17 cellular contexts compared by ENCODE assay signal in the genomic region with DNA sequence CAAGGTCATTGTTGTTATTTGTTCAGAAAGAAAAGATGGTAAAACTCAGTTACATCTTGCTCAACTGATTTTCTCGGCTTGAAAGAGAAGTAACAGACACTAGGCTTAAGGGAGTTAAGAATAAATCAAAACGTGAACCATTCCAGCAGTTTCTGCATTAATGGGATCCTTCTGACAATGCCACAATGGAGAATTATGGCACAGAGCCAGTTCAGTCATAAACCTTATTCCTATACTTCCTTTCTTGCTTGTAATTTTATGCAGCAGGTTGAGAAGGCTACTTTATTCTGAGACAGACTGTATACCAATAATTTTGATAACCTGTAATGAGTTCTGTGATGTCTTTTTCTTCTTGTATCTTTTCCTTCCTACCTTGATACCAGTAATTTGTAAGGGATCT.
DNase-seq lines count a peak whose midpoint lies in the region; ATAC-seq, FAIRE-seq and TF ChIP-seq lines count a peak whose summit lies in the region.
"Had no signal": no experiment of that assay in that cellular context is flagged by ENCODE, and none has a peak within 500 bp of the region (broad histone marks: within the 10 kb centered on the region; RNA-seq: fewer than 3 reads in every experiment).

No MANE protein-coding gene starts in this region.

- H3K27me3 Mint-ChIP-seq in activated T-helper 17 cell treated with anti-CD3 and anti-CD28 coated beads, Interleukin-2, amount 50 U/mL, for 72 hours: peaks cover 36% of the 10 kb centered on the region

- peaks cover 6% of the 10 kb centered on the region; the same call in 1 of the 3 replicates for H3K4me1 ChIP-seq in A549
- no peaks in the 10 kb centered on the region for H3K4me1 ChIP-seq in mucosa of descending colon (ENCODE audit: low read depth)

- H3K27ac Mint-ChIP-seq in activated T-helper 17 cell treated with anti-CD3 and anti-CD28 coated beads, Interleukin-2, amount 50 U/mL, for 72 hours: no peak overlapping the region
- H3K27ac Mint-ChIP-seq: CD4-positive, alpha-beta T cell; H9 had no signal

- no peaks in the 10 kb centered on the region for H3K4me1 Mint-ChIP-seq in activated T-helper 17 cell treated with anti-CD3 and anti-CD28 coated beads, Interleukin-2, amount 50 U/mL, for 72 hours

- TF ChIP-seq EP300 in A549 (IDR thresholded peaks at IDR 0.05): no peak

- TF ChIP-seq RAD21 in A549 (conservative IDR thresholded peaks at IDR 0.05 in 1 of 2, IDR thresholded peaks at IDR 0.05 in 1 of 2): no peak

- peak; percentile 13 for FAIRE-seq in A549 (lab: Jason Lieb, UNC)
- FAIRE-seq: GM12878, GM19239, H1 had no signal

- intact Hi-C loops in mucosa of descending colon (cut with DNase I, micrococcal nuclease): no loop called here

- POLR2A ChIA-PET in A549 (lab: Yijun Ruan, JAX): no interaction called here

- no peak for ATAC-seq in A549
- ATAC-seq in mucosa of descending colon: peak; percentile 37
- ATAC-seq in activated T-helper 17 cell treated with anti-CD3 and anti-CD28 coated beads, Interleukin-2, amount 50 U/mL, for 72 hours (replicated peaks): no peak
- ATAC-seq in stimulated activated naive CD8-positive, alpha-beta T cell treated with anti-CD3 and anti-CD28 coated beads, Interleukin-15, Interleukin-2, amounts not matched to agents 100 U/mL and 50 U/mL, for 24 hours: no peak
- ATAC-seq: GM12878 had no signal

- no peaks in the 10 kb centered on the region for H3K36me3 ChIP-seq in mucosa of descending colon (ENCODE audit: low read depth)

- CTCF ChIA-PET in A549 (lab: Yijun Ruan, JAX): no interaction called here

- H3K4me3 ChIP-seq in A549 (no peak overlapping the region), mucosa of descending colon (no peak overlapping the region)
- H3K4me3 ChIP-seq: GM12878 had no signal

- 16% methylated on average over 2 of the region's 2 CpGs for WGBS in A549 (ENCODE audit: missing lambda C conversion rate)

- no peaks in the 10 kb centered on the region for H3K36me3 Mint-ChIP-seq in activated T-helper 17 cell treated with anti-CD3 and anti-CD28 coated beads, Interleukin-2, amount 50 U/mL, for 72 hours (ENCODE audit: low read depth)

- DNase-seq in A549 (ENCODE audit: low read depth in 1 of 2, low spot score in 1 of 2) (no peak), COR-L47 (lab: John Stamatoyannopoulos, UW) (peak; percentile 17), dermis blood vessel endothelial cell (peak; percentile 66), mucosa of descending colon (peak in 1 of 3 donors; percentile 54)
- no peak for DNase-seq in stimulated activated CD4-positive, alpha-beta T cell treated with anti-CD3 and anti-CD28 coated beads, Interleukin-15, amount 100 ng/mL, for 24 hours
- no peak for DNase-seq in stimulated activated naive CD8-positive, alpha-beta T cell treated with anti-CD3 and anti-CD28 coated beads, Interleukin-15, Interleukin-2, amounts not matched to agents 100 U/mL and 50 U/mL, for 24 hours
- DNase-seq: AML-193; CD4-positive, alpha-beta T cell; DMS53; DND-41; EL; H9 had no signal

- no peaks in the 10 kb centered on the region for H3K9me3 Mint-ChIP-seq in activated T-helper 17 cell treated with anti-CD3 and anti-CD28 coated beads, Interleukin-2, amount 50 U/mL, for 72 hours
- H3K9me3 Mint-ChIP-seq: CD4-positive, alpha-beta T cell; H9 had no signal

- TF ChIP-seq POLR2A in A549 (IDR thresholded peaks at IDR 0.05; ENCODE audit: low read length): no peak

- H3K4me3 Mint-ChIP-seq in activated T-helper 17 cell treated with anti-CD3 and anti-CD28 coated beads, Interleukin-2, amount 50 U/mL, for 72 hours: no peak overlapping the region
- H3K4me3 Mint-ChIP-seq: CD4-positive, alpha-beta T cell; H9 had no signal

- TF ChIP-seq CTCF in A549 (IDR thresholded peaks at IDR 0.05) (no peak), mucosa of descending colon (IDR thresholded peaks at IDR 0.05) (no peak)

- no peak overlapping the region for H3K4me2 ChIP-seq in A549

- no peaks in the 10 kb centered on the region for H3K9me3 ChIP-seq in A549
- H3K9me3 ChIP-seq in mucosa of descending colon: no peaks in the 10 kb centered on the region

- H3K27ac ChIP-seq in A549: no peak overlapping the region
- H3K27ac ChIP-seq: C4-2B had no signal

TF ChIP-seq in A549, 52 proteins besides CTCF, POLR2A, EP300 and RAD21:
- no peak for TF ChIP-seq SMC3 (IDR thresholded peaks at IDR 0.05)
- TF ChIP-seq, protein P1, sequence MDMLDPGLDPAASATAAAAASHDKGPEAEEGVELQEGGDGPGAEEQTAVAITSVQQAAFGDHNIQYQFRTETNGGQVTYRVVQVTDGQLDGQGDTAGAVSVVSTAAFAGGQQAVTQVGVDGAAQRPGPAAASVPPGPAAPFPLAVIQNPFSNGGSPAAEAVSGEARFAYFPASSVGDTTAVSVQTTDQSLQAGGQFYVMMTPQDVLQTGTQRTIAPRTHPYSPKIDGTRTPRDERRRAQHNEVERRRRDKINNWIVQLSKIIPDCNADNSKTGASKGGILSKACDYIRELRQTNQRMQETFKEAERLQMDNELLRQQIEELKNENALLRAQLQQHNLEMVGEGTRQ (IDR thresholded peaks at IDR 0.05): no peak
TF ChIP-seq in A549: peak in this region for 0.

Comparison
In these comparisons a context has a peak if more than half of its experiments do, and no peak if none do; other contexts are left out.
1. DNase-seq: peak in COR-L47 (single experiment) and dermis blood vessel endothelial cell (single experiment); none in A549 (0 of 2), stimulated activated CD4-positive, alpha-beta T cell treated with anti-CD3 and anti-CD28 coated beads, Interleukin-15, amount 100 ng/mL, for 24 hours (single experiment) and stimulated activated naive CD8-positive, alpha-beta T cell treated with anti-CD3 and anti-CD28 coated beads, Interleukin-15, Interleukin-2, amounts not matched to agents 100 U/mL and 50 U/mL, for 24 hours (single experiment).